Comparison of ENCODE assay signal across 8 cellular contexts in the genomic region with DNA sequence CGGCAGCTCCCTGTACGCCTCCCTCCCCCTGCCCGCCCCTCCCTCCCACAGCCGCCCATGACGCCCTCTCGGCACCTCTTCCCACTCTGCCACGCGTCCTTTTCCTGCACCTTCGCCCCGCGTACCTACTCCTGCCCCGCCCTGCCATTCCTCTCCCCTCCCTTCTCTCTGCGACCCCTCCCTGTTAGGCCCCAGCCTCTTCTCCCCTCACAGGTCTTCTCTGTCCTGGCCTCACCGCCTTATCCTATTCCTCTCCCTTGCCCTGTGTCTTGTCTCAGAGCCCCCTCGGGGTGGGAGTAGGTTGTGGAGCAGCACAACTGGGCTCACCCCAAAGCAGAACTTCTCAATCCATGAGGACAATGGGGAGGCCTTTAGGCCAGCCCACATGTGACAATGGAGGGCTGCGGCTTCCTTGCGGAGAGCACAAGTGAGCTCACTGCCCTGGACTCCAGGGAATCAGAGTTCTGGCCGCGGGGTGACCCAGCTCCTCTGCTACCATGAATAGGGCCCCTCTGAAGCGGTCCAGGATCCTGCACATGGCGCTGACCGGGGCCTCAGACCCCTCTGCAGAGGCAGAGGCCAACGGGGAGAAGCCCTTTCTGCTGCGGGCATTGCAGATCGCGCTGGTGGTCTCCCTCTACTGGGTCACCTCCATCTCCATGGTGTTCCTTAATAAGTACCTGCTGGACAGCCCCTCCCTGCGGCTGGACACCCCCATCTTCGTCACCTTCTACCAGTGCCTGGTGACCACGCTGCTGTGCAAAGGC. TPM values are rescaled to one million over a fixed set of nuclear protein-coding genes. Genes with fewer than 3 reads are reported as not detected.
DNase-seq lines count a peak whose midpoint lies in the region; ATAC-seq, FAIRE-seq and TF ChIP-seq lines count a peak whose summit lies in the region.

No MANE protein-coding gene starts in this region.

- H3K4me3 ChIP-seq in esophagus (ENCODE audit: low read depth in 1 of 2, low read length in 2 of 2): peak overlapping the region; percentile 70 to 91

- H3K27me3 ChIP-seq in esophagus (ENCODE audit: control insufficient read depth in 1 of 2, insufficient read depth in 2 of 2, low read length in 2 of 2): no peaks in the 10 kb centered on the region

- H3K4me1 Mint-ChIP-seq in naive B cell: peaks cover 44 to 49% (median 46%) of the 10 kb centered on the region in 3 donors

- H3K27ac ChIP-seq in esophagus (ENCODE audit: low read depth in 2 of 2, low read length in 1 of 2): peak overlapping the region; percentile 96 to 98

- peak overlapping the region; percentile 91 to 98 (median 94) for H3K4me3 Mint-ChIP-seq in naive B cell

- peaks cover 0 to 18% of the 10 kb centered on the region in 2 donors for H3K4me1 ChIP-seq in esophagus (ENCODE audit: control insufficient read depth in 2 of 2, insufficient read depth in 2 of 2, low read length in 1 of 2)

- no peaks in the 10 kb centered on the region for H3K27me3 Mint-ChIP-seq in naive B cell

- peaks cover 0 to 24% of the 10 kb centered on the region in 2 donors for H3K36me3 ChIP-seq in esophagus (ENCODE audit: control insufficient read depth in 2 of 2, insufficient read depth in 2 of 2, low read length in 1 of 2)

- H3K9me3 ChIP-seq in esophagus (ENCODE audit: control insufficient read depth in 2 of 2, insufficient read depth in 1 of 2, low read depth in 1 of 2, low read length in 1 of 2): no peaks in the 10 kb centered on the region

- peak overlapping the region; percentile 39 to 98 (median 82) for H3K27ac Mint-ChIP-seq in naive B cell

- peak; percentile 43 for ATAC-seq in GM18511 (IDR thresholded peaks at IDR 0.05; ENCODE audit: unreplicated experiment)
- peak; percentile 46 for ATAC-seq in HG03354 (IDR thresholded peaks at IDR 0.05; ENCODE audit: poor library complexity, severe bottlenecking, unreplicated experiment)
- peak; percentile 50 for ATAC-seq in SK-N-SH treated with all-trans-retinoic acid at 6 μM for 48 hours
- peak; percentile 36 to 43 for ATAC-seq in naive B cell (ENCODE audit: low read depth in 2 of 2)

- H3K9me3 Mint-ChIP-seq in naive B cell: peaks cover 0 to 3% (median 0%) of the 10 kb centered on the region in 7 donors

- FAIRE-seq in GM19239 (lab: Jason Lieb, UNC): no peak

- peak; percentile 83 for DNase-seq in AG08396 (ENCODE audit: low spot score)
- DNase-seq in naive B cell: no peak
- DNase-seq in NCI-H1417 treated with DMSO at 0.1 percent for 48 hours (lab: John Stamatoyannopoulos, UW): no peak
- DNase-seq in GM19239 (ENCODE audit: insufficient read length, low spot score): no peak

- no peaks in the 10 kb centered on the region for H3K36me3 Mint-ChIP-seq in naive B cell

- WGBS in esophagus, 2 donors: 20% methylated on average over 27 to 29 of the region's 29 CpGs

TF ChIP-seq in SK-N-SH treated with all-trans-retinoic acid at 6 μM for 48 hours, 23 proteins besides CTCF, POLR2A, EP300 and RAD21:
- TF ChIP-seq GLIS3 (CRISPR knock-in tag; IDR thresholded peaks at IDR 0.05): no peak
- TF ChIP-seq OSR1 (CRISPR knock-in tag; IDR thresholded peaks at IDR 0.05): no peak
- no peak for TF ChIP-seq CSDC2 (CRISPR knock-in tag; IDR thresholded peaks at IDR 0.05)
TF ChIP-seq in SK-N-SH treated with all-trans-retinoic acid at 6 μM for 48 hours: peak in this region for 0.

RNA-seq across cellular contexts. Expression of gene SLC35C1, which starts 0.5 kb away (rescaled TPM):
- polyA plus RNA-seq in esophagus (10 to 100 TPM; 36.9 to 45.6 TPM), naive B cell (ENCODE audit: low read depth in 6 of 6) (1 to 10 TPM; 3.3 to 7.6 (median 5.7) TPM)

RNA-seq across cellular contexts. Expression of gene CRY2, which starts 41.8 kb away (rescaled TPM):
- 1 to 10 TPM; 5.9 to 6.8 TPM for polyA plus RNA-seq in esophagus
- polyA plus RNA-seq in naive B cell (ENCODE audit: low read depth in 6 of 6): 10 to 100 TPM in 5 of 6 donors, 1 to 10 TPM in 1; 10.0 to 34.2 (median 26.7) TPM

Comparison
In these comparisons a context has a peak if more than half of its experiments do, and no peak if none do; other contexts are left out.
1. RNA of gene SLC35C1, which starts 0.5 kb away (polyA plus RNA-seq): 36.9 to 45.6 TPM in esophagus; 3.3 to 7.6 TPM in naive B cell; every median in the first group is over 4 times any median in the second.
2. Peak in every context shown above with its lines, with median percentiles within 50 percentile points of each other: ATAC-seq.